Comparison of ENCODE assay signal across 2 cellular contexts in the genomic region with DNA sequence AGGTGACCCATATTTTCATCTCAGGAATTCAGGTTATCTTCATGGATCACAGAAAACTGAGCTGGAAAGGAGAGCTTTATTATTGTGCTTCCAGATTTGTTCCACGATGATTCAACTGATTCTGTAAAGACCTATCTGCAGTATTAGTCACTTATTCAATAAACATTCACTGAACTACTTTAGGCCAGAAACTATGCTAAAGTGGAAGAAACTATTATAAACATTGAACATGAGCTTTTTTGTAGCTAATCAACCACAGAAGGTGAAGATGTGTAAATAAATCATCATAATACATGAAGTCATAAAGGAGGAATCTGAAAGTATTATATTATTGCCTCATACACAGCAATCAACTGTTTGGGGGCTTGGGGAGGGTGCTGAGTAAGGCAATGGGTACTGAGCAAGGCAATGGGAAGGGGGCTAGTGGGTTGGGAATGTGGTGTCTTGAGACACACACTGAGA.
A peak's percentile ranks its signal among the peaks of the same experiment; 100 is the strongest.
TF ChIP-seq lines count a peak whose summit lies in the region.

No MANE protein-coding gene starts in this region.

TF ChIP-seq in SK-N-SH treated with all-trans-retinoic acid at 6 μM for 48 hours, 23 proteins besides CTCF, POLR2A, EP300 and RAD21:
- TF ChIP-seq ZFP30 (CRISPR knock-in tag; IDR thresholded peaks at IDR 0.05) (no peak), ISL1 (CRISPR knock-in tag; IDR thresholded peaks at IDR 0.05) (peak; percentile 48)
TF ChIP-seq in SK-N-SH treated with all-trans-retinoic acid at 6 μM for 48 hours: peak in this region for 1.

TF ChIP-seq in SK-N-SH, 30 proteins besides CTCF, POLR2A, EP300 and RAD21:
- TF ChIP-seq SIN3A (IDR thresholded peaks at IDR 0.05; ENCODE audit: borderline replicate concordance, low read depth, low read length) (no peak), RXRA (IDR thresholded peaks at IDR 0.05; ENCODE audit: borderline replicate concordance, low read depth) (no peak), FOXJ3 (CRISPR knock-in tag; IDR thresholded peaks at IDR 0.05) (no peak), MEF2A (IDR thresholded peaks at IDR 0.05; ENCODE audit: borderline replicate concordance, low read depth) (no peak), ELF1 (IDR thresholded peaks at IDR 0.05) (no peak), GATA2 (CRISPR knock-in tag; IDR thresholded peaks at IDR 0.05) (no peak), TAF1 (IDR thresholded peaks at IDR 0.05; ENCODE audit: borderline replicate concordance, low read depth, low read length) (no peak), TEAD4 (IDR thresholded peaks at IDR 0.05; ENCODE audit: borderline replicate concordance, insufficient read depth) (no peak), FOXM1 (IDR thresholded peaks at IDR 0.05; ENCODE audit: low read depth) (no peak), TCF12 (IDR thresholded peaks at IDR 0.05) (no peak), POLR2AphosphoS5 (IDR thresholded peaks at IDR 0.05; ENCODE audit: low read depth, low read length) (no peak), YY1 (IDR thresholded peaks at IDR 0.05; ENCODE audit: low read depth) (no peak), SMC3 (IDR thresholded peaks at IDR 0.05; ENCODE audit: low read depth, low read length) (no peak), RFX5 (IDR thresholded peaks at IDR 0.05; ENCODE audit: low read length) (no peak)
- TF ChIP-seq, protein P1, sequence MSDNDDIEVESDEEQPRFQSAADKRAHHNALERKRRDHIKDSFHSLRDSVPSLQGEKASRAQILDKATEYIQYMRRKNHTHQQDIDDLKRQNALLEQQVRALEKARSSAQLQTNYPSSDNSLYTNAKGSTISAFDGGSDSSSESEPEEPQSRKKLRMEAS (IDR thresholded peaks at IDR 0.05; ENCODE audit: low read depth): no peak
- TF ChIP-seq, protein P2, sequence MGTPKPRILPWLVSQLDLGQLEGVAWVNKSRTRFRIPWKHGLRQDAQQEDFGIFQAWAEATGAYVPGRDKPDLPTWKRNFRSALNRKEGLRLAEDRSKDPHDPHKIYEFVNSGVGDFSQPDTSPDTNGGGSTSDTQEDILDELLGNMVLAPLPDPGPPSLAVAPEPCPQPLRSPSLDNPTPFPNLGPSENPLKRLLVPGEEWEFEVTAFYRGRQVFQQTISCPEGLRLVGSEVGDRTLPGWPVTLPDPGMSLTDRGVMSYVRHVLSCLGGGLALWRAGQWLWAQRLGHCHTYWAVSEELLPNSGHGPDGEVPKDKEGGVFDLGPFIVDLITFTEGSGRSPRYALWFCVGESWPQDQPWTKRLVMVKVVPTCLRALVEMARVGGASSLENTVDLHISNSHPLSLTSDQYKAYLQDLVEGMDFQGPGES (IDR thresholded peaks at IDR 0.05; ENCODE audit: low read depth, low read length): no peak
- TF ChIP-seq, protein P3, sequence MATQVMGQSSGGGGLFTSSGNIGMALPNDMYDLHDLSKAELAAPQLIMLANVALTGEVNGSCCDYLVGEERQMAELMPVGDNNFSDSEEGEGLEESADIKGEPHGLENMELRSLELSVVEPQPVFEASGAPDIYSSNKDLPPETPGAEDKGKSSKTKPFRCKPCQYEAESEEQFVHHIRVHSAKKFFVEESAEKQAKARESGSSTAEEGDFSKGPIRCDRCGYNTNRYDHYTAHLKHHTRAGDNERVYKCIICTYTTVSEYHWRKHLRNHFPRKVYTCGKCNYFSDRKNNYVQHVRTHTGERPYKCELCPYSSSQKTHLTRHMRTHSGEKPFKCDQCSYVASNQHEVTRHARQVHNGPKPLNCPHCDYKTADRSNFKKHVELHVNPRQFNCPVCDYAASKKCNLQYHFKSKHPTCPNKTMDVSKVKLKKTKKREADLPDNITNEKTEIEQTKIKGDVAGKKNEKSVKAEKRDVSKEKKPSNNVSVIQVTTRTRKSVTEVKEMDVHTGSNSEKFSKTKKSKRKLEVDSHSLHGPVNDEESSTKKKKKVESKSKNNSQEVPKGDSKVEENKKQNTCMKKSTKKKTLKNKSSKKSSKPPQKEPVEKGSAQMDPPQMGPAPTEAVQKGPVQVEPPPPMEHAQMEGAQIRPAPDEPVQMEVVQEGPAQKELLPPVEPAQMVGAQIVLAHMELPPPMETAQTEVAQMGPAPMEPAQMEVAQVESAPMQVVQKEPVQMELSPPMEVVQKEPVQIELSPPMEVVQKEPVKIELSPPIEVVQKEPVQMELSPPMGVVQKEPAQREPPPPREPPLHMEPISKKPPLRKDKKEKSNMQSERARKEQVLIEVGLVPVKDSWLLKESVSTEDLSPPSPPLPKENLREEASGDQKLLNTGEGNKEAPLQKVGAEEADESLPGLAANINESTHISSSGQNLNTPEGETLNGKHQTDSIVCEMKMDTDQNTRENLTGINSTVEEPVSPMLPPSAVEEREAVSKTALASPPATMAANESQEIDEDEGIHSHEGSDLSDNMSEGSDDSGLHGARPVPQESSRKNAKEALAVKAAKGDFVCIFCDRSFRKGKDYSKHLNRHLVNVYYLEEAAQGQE (IDR thresholded peaks at IDR 0.05; ENCODE audit: low read depth, low read length): no peak
- TF ChIP-seq, protein P4, sequence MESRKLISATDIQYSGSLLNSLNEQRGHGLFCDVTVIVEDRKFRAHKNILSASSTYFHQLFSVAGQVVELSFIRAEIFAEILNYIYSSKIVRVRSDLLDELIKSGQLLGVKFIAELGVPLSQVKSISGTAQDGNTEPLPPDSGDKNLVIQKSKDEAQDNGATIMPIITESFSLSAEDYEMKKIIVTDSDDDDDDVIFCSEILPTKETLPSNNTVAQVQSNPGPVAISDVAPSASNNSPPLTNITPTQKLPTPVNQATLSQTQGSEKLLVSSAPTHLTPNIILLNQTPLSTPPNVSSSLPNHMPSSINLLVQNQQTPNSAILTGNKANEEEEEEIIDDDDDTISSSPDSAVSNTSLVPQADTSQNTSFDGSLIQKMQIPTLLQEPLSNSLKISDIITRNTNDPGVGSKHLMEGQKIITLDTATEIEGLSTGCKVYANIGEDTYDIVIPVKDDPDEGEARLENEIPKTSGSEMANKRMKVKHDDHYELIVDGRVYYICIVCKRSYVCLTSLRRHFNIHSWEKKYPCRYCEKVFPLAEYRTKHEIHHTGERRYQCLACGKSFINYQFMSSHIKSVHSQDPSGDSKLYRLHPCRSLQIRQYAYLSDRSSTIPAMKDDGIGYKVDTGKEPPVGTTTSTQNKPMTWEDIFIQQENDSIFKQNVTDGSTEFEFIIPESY (IDR thresholded peaks at IDR 0.05; ENCODE audit: borderline replicate concordance, low read depth): no peak
